Comparison of ENCODE assay signal across 1 cellular context in genomic region chr2:17398770-17399169, GRCh38.
TF ChIP-seq lines count a peak whose summit lies in the region.

No MANE protein-coding gene starts in this region.

TF ChIP-seq in GM23338, 12 proteins besides CTCF, POLR2A, EP300 and RAD21 (continued from another document):
- TF ChIP-seq ETS1 (IDR thresholded peaks at IDR 0.05) = no peak
- no peak for TF ChIP-seq NANOG (IDR thresholded peaks at IDR 0.05; ENCODE audit: borderline replicate concordance)
- TF ChIP-seq POLR2AphosphoS5 (IDR thresholded peaks at IDR 0.05; ENCODE audit: low read depth) = no peak
- TF ChIP-seq REST (IDR thresholded peaks at IDR 0.05; ENCODE audit: unreplicated experiment) = no peak
- no peak for TF ChIP-seq CREB1 (CRISPR knock-in tag; IDR thresholded peaks at IDR 0.05; ENCODE audit: low read depth)
